Comparison of ENCODE assay signal across 8 cellular contexts in genomic region chr14:69726761-69727511, GRCh38. TPM values are rescaled to one million over a fixed set of nuclear protein-coding genes. Genes with fewer than 3 reads are reported as not detected.
DNase-seq lines count a peak whose midpoint lies in the region; ATAC-seq, FAIRE-seq and TF ChIP-seq lines count a peak whose summit lies in the region.

No MANE protein-coding gene starts in this region.

- H3K9ac ChIP-seq in neuronal stem cell (ENCODE audit: low read depth, low read length, poor library complexity) (no peak overlapping the region), subcutaneous abdominal adipose tissue (ENCODE audit: low read length in 5 of 5) (peak overlapping the region in 3 of 5 donors; percentile 42 to 78 (median 77))

- H2BK120ac ChIP-seq in neuronal stem cell (ENCODE audit: low read depth, low read length), result no peak overlapping the region

- H3K27me3 ChIP-seq in neuronal stem cell (ENCODE audit: control insufficient read depth in 3 of 3, insufficient read depth in 3 of 3, low read depth in 1 of 3, low read length in 3 of 3) (no peaks in the 10 kb centered on the region), subcutaneous abdominal adipose tissue (ENCODE audit: control insufficient read depth in 5 of 5, insufficient read depth in 4 of 5, low read length in 5 of 5) (no peaks in the 10 kb centered on the region)

- no peaks in the 10 kb centered on the region for H3K79me1 ChIP-seq in neuronal stem cell (ENCODE audit: low read depth, low read length)

- H3K4me3 ChIP-seq in neuronal stem cell (ENCODE audit: low read length in 2 of 2) (peak overlapping the region in 1 of 2 donors; percentile 37), subcutaneous abdominal adipose tissue (ENCODE audit: low read depth in 1 of 5, low read length in 5 of 5) (peak overlapping the region; percentile 32 to 67 (median 61))

- H3K36me3 ChIP-seq in neuronal stem cell (replicated peaks in 1 of 2; ENCODE audit: control insufficient read depth in 2 of 2, insufficient read depth in 2 of 2, low read length in 2 of 2) (no peaks in the 10 kb centered on the region), subcutaneous abdominal adipose tissue (ENCODE audit: control insufficient read depth in 5 of 5, insufficient read depth in 5 of 5, low read length in 5 of 5) (no peaks in the 10 kb centered on the region)

- no peak overlapping the region for H3K4ac ChIP-seq in neuronal stem cell (ENCODE audit: low read length)

- H2AFZ ChIP-seq in neuronal stem cell (ENCODE audit: low read length), result peak overlapping the region; percentile 89

- no peak overlapping the region for H2BK5ac ChIP-seq in neuronal stem cell (ENCODE audit: low read length)

- H3K14ac ChIP-seq in neuronal stem cell (ENCODE audit: low read length), result no peak overlapping the region

- WGBS in neuronal stem cell (ENCODE audit: extremely low coverage in 2 of 2, insufficient read length in 2 of 2, insufficient replicate concordance in 1 of 2), 2 donors, result no CpG with 5 or more reads among the region's 51 CpGs

- no peak for FAIRE-seq in D721Med (lab: Jason Lieb, UNC)

- H3K36me3 Mint-ChIP-seq in IgD-negative memory B cell, result no peaks in the 10 kb centered on the region

- peak overlapping the region in 2 of 3 donors; percentile 31 to 36 for H3K27ac Mint-ChIP-seq in IgD-negative memory B cell

- peak; percentile 85 for ATAC-seq in GM21390 (IDR thresholded peaks at IDR 0.05; ENCODE audit: unreplicated experiment)

- no peaks in the 10 kb centered on the region for H3K27me3 Mint-ChIP-seq in IgD-negative memory B cell

- H2BK12ac ChIP-seq in neuronal stem cell (ENCODE audit: low read length), result peak overlapping the region; percentile 99

- no peak overlapping the region for H3K23ac ChIP-seq in neuronal stem cell (ENCODE audit: low read depth, low read length, poor library complexity)

- H2AK5ac ChIP-seq in neuronal stem cell (ENCODE audit: low read depth, low read length), result no peak overlapping the region

- peak overlapping the region in 3 of 4 donors; percentile 76 to 88 (median 87) for H3K4me3 Mint-ChIP-seq in IgD-negative memory B cell

- peak overlapping the region; percentile 96 for H3K18ac ChIP-seq in neuronal stem cell (ENCODE audit: low read length)

- H3K9me3 ChIP-seq in neuronal stem cell (replicated peaks in 1 of 2; ENCODE audit: control insufficient read depth in 2 of 2, insufficient read depth in 1 of 2, low read depth in 1 of 2, low read length in 2 of 2) (no peaks in the 10 kb centered on the region), subcutaneous abdominal adipose tissue (ENCODE audit: control insufficient read depth in 5 of 5, low read length in 5 of 5) (no peaks in the 10 kb centered on the region)

- peak overlapping the region; percentile 49 for H3K4me2 ChIP-seq in neuronal stem cell (ENCODE audit: insufficient read depth, low read length, poor library complexity, severe bottlenecking)

- H3K4me1 ChIP-seq in neuronal stem cell (ENCODE audit: control insufficient read depth in 2 of 2, insufficient read depth in 1 of 2, low read depth in 1 of 2, low read length in 2 of 2), result peaks cover 0 to 1% of the 10 kb centered on the region in 2 donors
- H3K4me1 ChIP-seq in subcutaneous abdominal adipose tissue (ENCODE audit: control insufficient read depth in 5 of 5, insufficient read depth in 5 of 5, low read length in 5 of 5), result peaks cover 2 to 28% (median 15%) of the 10 kb centered on the region in 5 donors

- no peak overlapping the region for H4K91ac ChIP-seq in neuronal stem cell (ENCODE audit: low read depth, low read length, poor library complexity)

- H4K8ac ChIP-seq in neuronal stem cell (ENCODE audit: low read depth, low read length), result peak overlapping the region; percentile 56

- H3K9me3 Mint-ChIP-seq in IgD-negative memory B cell, result no peaks in the 10 kb centered on the region

- DNase-seq in D721Med (ENCODE audit: insufficient read length, low spot score) (peak; percentile 86), RPMI8226 (peak; percentile 68), foreskin melanocyte (peak; percentile 59), neuronal stem cell (ENCODE audit: low spot score) (peak; percentile 76)
- peak; percentile 73 for DNase-seq in activated gamma-delta T cell treated with anti-CD3 and anti-CD28 coated beads, Interleukin-2, amount 50 U/mL, for 16 hours (ENCODE audit: low read depth)

- peak; percentile 89 for TF ChIP-seq CTCF in D721Med (IDR thresholded peaks at IDR 0.05; ENCODE audit: insufficient read depth, missing control alignments)

- H2BK15ac ChIP-seq in neuronal stem cell (ENCODE audit: low read length), result peak overlapping the region; percentile 91

- H3K27ac ChIP-seq in neuronal stem cell (replicated peaks; ENCODE audit: low read length) (no peak overlapping the region), subcutaneous abdominal adipose tissue (ENCODE audit: low read depth, low read length) (peak overlapping the region; percentile 65)

- peaks cover 0 to 9% (median 4%) of the 10 kb centered on the region in 3 donors for H3K4me1 Mint-ChIP-seq in IgD-negative memory B cell

RNA-seq across cellular contexts. Expression of gene SRSF5, which starts 40.0 kb away (rescaled TPM):
- 1,200 TPM for polyA plus RNA-seq in IgD-negative memory B cell
- polyA plus RNA-seq in neuronal stem cell (2013, experiment 1 of 2), result 359 TPM
- 362 TPM for polyA plus RNA-seq in neuronal stem cell (2013, experiment 2 of 2)
